In the genomic region with DNA sequence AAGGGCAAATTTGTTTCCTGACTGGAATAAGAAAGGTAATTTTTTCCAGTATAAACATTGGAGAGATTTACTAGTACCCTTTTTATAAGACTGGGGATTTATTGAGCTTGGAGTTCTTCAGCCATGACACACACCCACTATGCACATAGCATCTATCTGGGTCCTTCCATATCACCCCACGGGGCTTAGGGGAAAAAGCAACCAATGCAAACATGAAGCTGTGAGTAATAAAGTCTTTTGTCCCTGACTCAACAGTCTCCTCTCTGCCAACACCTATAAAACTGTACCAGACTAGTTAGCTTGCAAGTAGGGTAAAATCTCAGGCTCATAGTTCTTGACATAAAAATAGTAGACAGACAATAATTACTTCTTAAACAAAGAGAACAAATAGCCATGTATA, we compare ENCODE assay signal across 17 cellular contexts. TPM values are rescaled to one million over a fixed set of nuclear protein-coding genes. Genes with fewer than 3 reads are reported as not detected.
DNase-seq lines count a peak whose midpoint lies in the region; ATAC-seq and TF ChIP-seq lines count a peak whose summit lies in the region.
"Had no signal": no experiment of that assay in that cellular context is flagged by ENCODE, and none has a peak within 500 bp of the region (broad histone marks: within the 10 kb centered on the region; RNA-seq: fewer than 3 reads in every experiment).

No MANE protein-coding gene starts in this region.

- H3K27me3 ChIP-seq in thoracic aorta (replicated peaks; ENCODE audit: insufficient read depth): no peaks in the 10 kb centered on the region

- no peak overlapping the region for H3K27ac Mint-ChIP-seq in activated naive CD8-positive, alpha-beta T cell treated with anti-CD3 and anti-CD28 coated beads for 36 hours
- H3K27ac Mint-ChIP-seq: activated naive CD8-positive, alpha-beta T cell; T-helper 1 cell treated with Interleukin-12 subunit alpha and Interleukin-12 subunit beta and Interleukin-4 antibody, amounts not matched to agents 30 μg/mL and 1 μg/mL, for 36 hours had no signal

- no peaks in the 10 kb centered on the region for H3K36me3 Mint-ChIP-seq in activated naive CD8-positive, alpha-beta T cell treated with anti-CD3 and anti-CD28 coated beads for 36 hours
- H3K36me3 Mint-ChIP-seq: activated naive CD8-positive, alpha-beta T cell had no signal

- CTCF ChIA-PET in RWPE1 (lab: Yijun Ruan, JAX): interaction anchor here (0.6 kb wide), 1 partner anchor 52 kb away, joined by 3 read pairs; no protein-coding TSS in a partner anchor

- H3K9me3 Mint-ChIP-seq in activated naive CD8-positive, alpha-beta T cell treated with anti-CD3 and anti-CD28 coated beads for 36 hours: peaks cover 5% of the 10 kb centered on the region
- H3K9me3 Mint-ChIP-seq: neural crest cell; T-helper 1 cell treated with Interleukin-12 subunit alpha and Interleukin-12 subunit beta and Interleukin-4 antibody, amounts not matched to agents 30 μg/mL and 1 μg/mL, for 36 hours had no signal

- no peaks in the 10 kb centered on the region for H3K9me3 ChIP-seq in thoracic aorta
- H3K9me3 ChIP-seq: Caco-2 had no signal

- POLR2A ChIA-PET in RWPE1 (lab: Yijun Ruan, JAX; ENCODE audit: low non-redundant PET): no interaction called here

- H3K27ac ChIP-seq in RWPE1 (no peak overlapping the region), thoracic aorta (peak overlapping the region in 1 of 2 donors; percentile 45)
- H3K27ac ChIP-seq: 22Rv1 had no signal

- H3K4me3 ChIP-seq in thoracic aorta: no peak overlapping the region

- H3K4me1 Mint-ChIP-seq in activated naive CD8-positive, alpha-beta T cell treated with anti-CD3 and anti-CD28 coated beads for 36 hours: no peaks in the 10 kb centered on the region

- TF ChIP-seq CTCF in RWPE1 (conservative IDR thresholded peaks at IDR 0.05; ENCODE audit: low read depth) (no peak), thoracic aorta (IDR thresholded peaks at IDR 0.05) (no peak), omental fat pad (IDR thresholded peaks at IDR 0.05) (no peak)

- ATAC-seq in thoracic aorta (ENCODE audit: insufficient number of reproducible peaks, low FRiP score, low read depth) (peak; percentile 49), omental fat pad (ENCODE audit: low FRiP score) (no peak)

- no peaks in the 10 kb centered on the region for H3K27me3 Mint-ChIP-seq in activated naive CD8-positive, alpha-beta T cell treated with anti-CD3 and anti-CD28 coated beads for 36 hours
- H3K27me3 Mint-ChIP-seq: activated naive CD8-positive, alpha-beta T cell had no signal

- DNase-seq in DMS53 (lab: John Stamatoyannopoulos, UW) (peak; percentile 15), DMS53 treated with DMSO at 0.1 percent for 48 hours (lab: John Stamatoyannopoulos, UW; ENCODE audit: unreplicated experiment) (no peak), RWPE1 (ENCODE audit: low spot score) (peak; percentile 60), fibroblast of peridontal ligament (ENCODE audit: extremely low read depth) (peak; percentile 58), thoracic aorta (ENCODE audit: low spot score) (no peak), omental fat pad (ENCODE audit: low spot score) (no peak)
- DNase-seq in activated naive CD8-positive, alpha-beta T cell treated with anti-CD3 and anti-CD28 coated beads for 36 hours: no peak
- no peak for DNase-seq in stimulated activated CD4-positive, alpha-beta T cell treated with anti-CD3 and anti-CD28 coated beads, Interleukin-4, amount 100 ng/mL, for 1 hour
- DNase-seq: activated CD4-positive, alpha-beta T cell treated with anti-CD3 and anti-CD28 coated beads for 48 hours; Caco-2; erythroblast; NCI-H1048; NCI-H345 had no signal

- no peak overlapping the region for H3K4me3 Mint-ChIP-seq in activated naive CD8-positive, alpha-beta T cell treated with anti-CD3 and anti-CD28 coated beads for 36 hours
- H3K4me3 Mint-ChIP-seq: activated naive CD8-positive, alpha-beta T cell; neural crest cell; T-helper 1 cell treated with Interleukin-12 subunit alpha and Interleukin-12 subunit beta and Interleukin-4 antibody, amounts not matched to agents 30 μg/mL and 1 μg/mL, for 36 hours had no signal

- peaks cover 16 to 59% of the 10 kb centered on the region in 2 donors for H3K4me1 ChIP-seq in thoracic aorta (ENCODE audit: control insufficient read depth in 1 of 2, low read depth in 2 of 2)
- H3K4me1 ChIP-seq: Caco-2 had no signal

- H3K36me3 ChIP-seq in thoracic aorta: no peaks in the 10 kb centered on the region

RNA-seq across cellular contexts. Expression of gene COL21A1, which starts 23.4 kb away (rescaled TPM):
- 10 to 100 TPM; 52.6 to 53.7 TPM for total RNA-seq in thoracic aorta
- 1 to 10 TPM; 1.1 to 6.9 (median 1.9) TPM for total RNA-seq in omental fat pad
- total RNA-seq in activated naive CD8-positive, alpha-beta T cell treated with anti-CD3 and anti-CD28 coated beads for 36 hours: not detected
- total RNA-seq: neural crest cell had no signal

Comparison
In these comparisons a context has a peak if more than half of its experiments do, and no peak if none do; other contexts are left out.
1. DNase-seq: peak in DMS53 (single experiment), RWPE1 (single experiment) and fibroblast of peridontal ligament (single experiment); none in DMS53 treated with DMSO at 0.1 percent for 48 hours (single experiment), thoracic aorta (single experiment), omental fat pad (single experiment), activated naive CD8-positive, alpha-beta T cell treated with anti-CD3 and anti-CD28 coated beads for 36 hours (single experiment) and stimulated activated CD4-positive, alpha-beta T cell treated with anti-CD3 and anti-CD28 coated beads, Interleukin-4, amount 100 ng/mL, for 1 hour (single experiment).
2. RNA of gene COL21A1, which starts 23.4 kb away (total RNA-seq): 52.6 to 53.7 TPM in thoracic aorta; 1.1 to 6.9 TPM in omental fat pad and not detected in activated naive CD8-positive, alpha-beta T cell treated with anti-CD3 and anti-CD28 coated beads for 36 hours; every median in the first group is over 4 times any median in the second.